Comparison of ENCODE assay signal across 10 cellular contexts in genomic region chr6:170480045-170480714, GRCh38.
A peak's percentile ranks its signal among the peaks of the same experiment; 100 is the strongest.
DNase-seq lines count a peak whose midpoint lies in the region; ATAC-seq and TF ChIP-seq lines count a peak whose summit lies in the region.
"Had no signal": no experiment of that assay in that cellular context is flagged by ENCODE, and none has a peak within 500 bp of the region (broad histone marks: within the 10 kb centered on the region; RNA-seq: fewer than 3 reads in every experiment).

No MANE protein-coding gene starts in this region.

- no peak overlapping the region for H3K27ac Mint-ChIP-seq in natural killer cell treated with Interleukin-12 subunit alpha and Interleukin-12 subunit beta and Interleukin-15 and Interleukin-18, amount 100 ng/mL, for 72 hours

- no peaks in the 10 kb centered on the region for H3K27me3 ChIP-seq in osteoblast (ENCODE audit: insufficient read depth, low read length)
- H3K27me3 ChIP-seq in effector memory CD4-positive, alpha-beta T cell (replicated peaks; ENCODE audit: control insufficient read depth, insufficient read depth, low read length, poor library complexity, severe bottlenecking): no peaks in the 10 kb centered on the region
- H3K27me3 ChIP-seq: tibial artery had no signal

- no peaks in the 10 kb centered on the region for H3K9me3 ChIP-seq in osteoblast (ENCODE audit: low read depth, low read length)
- no peaks in the 10 kb centered on the region for H3K9me3 ChIP-seq in effector memory CD4-positive, alpha-beta T cell (ENCODE audit: control insufficient read depth, low read length)
- H3K9me3 ChIP-seq: tibial artery had no signal

- H3K79me2 ChIP-seq in osteoblast (ENCODE audit: insufficient read depth, low read length): no peaks in the 10 kb centered on the region

- no peaks in the 10 kb centered on the region for H4K20me1 ChIP-seq in osteoblast (ENCODE audit: insufficient read depth, low read length)

- peaks cover 13 to 16% of the 10 kb centered on the region in 2 donors for H3K4me1 Mint-ChIP-seq in natural killer cell treated with Interleukin-12 subunit alpha and Interleukin-12 subunit beta and Interleukin-15 and Interleukin-18, amount 100 ng/mL, for 72 hours (ENCODE audit: low read depth in 2 of 2)

- no peak overlapping the region for H3K4me3 Mint-ChIP-seq in natural killer cell treated with Interleukin-12 subunit alpha and Interleukin-12 subunit beta and Interleukin-15 and Interleukin-18, amount 100 ng/mL, for 72 hours

- H3K9me3 Mint-ChIP-seq in natural killer cell treated with Interleukin-12 subunit alpha and Interleukin-12 subunit beta and Interleukin-15 and Interleukin-18, amount 100 ng/mL, for 72 hours: no peaks in the 10 kb centered on the region

- H3K4me1 ChIP-seq in osteoblast (ENCODE audit: insufficient read depth, low read length): no peaks in the 10 kb centered on the region
- no peaks in the 10 kb centered on the region for H3K4me1 ChIP-seq in effector memory CD4-positive, alpha-beta T cell (ENCODE audit: control insufficient read depth, insufficient read depth, low read length, poor library complexity, severe bottlenecking)

- H3K4me3 ChIP-seq in foreskin fibroblast (ENCODE audit: low read depth in 1 of 2, low read length in 2 of 2) (no peak overlapping the region), osteoblast (ENCODE audit: insufficient read depth, low read length) (no peak overlapping the region)
- H3K4me3 ChIP-seq in effector memory CD4-positive, alpha-beta T cell (ENCODE audit: insufficient read depth, low read depth, low read length, poor library complexity, severe bottlenecking): no peak overlapping the region
- H3K4me3 ChIP-seq: tibial artery had no signal

- H3K27me3 Mint-ChIP-seq in natural killer cell treated with Interleukin-12 subunit alpha and Interleukin-12 subunit beta and Interleukin-15 and Interleukin-18, amount 100 ng/mL, for 72 hours: no peaks in the 10 kb centered on the region

- peaks cover 7% of the 10 kb centered on the region for H3K36me3 Mint-ChIP-seq in natural killer cell treated with Interleukin-12 subunit alpha and Interleukin-12 subunit beta and Interleukin-15 and Interleukin-18, amount 100 ng/mL, for 72 hours

- H2AFZ ChIP-seq in osteoblast (ENCODE audit: low read length): peak overlapping the region; percentile 4

- H3K36me3 ChIP-seq in osteoblast (ENCODE audit: insufficient read depth, low read length): no peaks in the 10 kb centered on the region
- H3K36me3 ChIP-seq in effector memory CD4-positive, alpha-beta T cell (ENCODE audit: control insufficient read depth, insufficient read depth, low read length): no peaks in the 10 kb centered on the region
- H3K36me3 ChIP-seq: tibial artery had no signal

- DNase-seq in EL (peak; percentile 27), RKO (ENCODE audit: low spot score) (peak; percentile 4), foreskin fibroblast (peak; percentile 25 to 54), osteoblast (ENCODE audit: insufficient read length, low spot score, missing footprints) (peak; percentile 67)
- DNase-seq in activated CD4-positive, alpha-beta T cell treated with anti-CD3 and anti-CD28 coated beads for 1 hour: no peak
- DNase-seq in effector memory CD4-positive, alpha-beta T cell: no peak
- DNase-seq in natural killer cell treated with Interleukin-12 subunit alpha and Interleukin-12 subunit beta and Interleukin-15 and Interleukin-18, amount 100 ng/mL, for 72 hours (ENCODE audit: low spot score): no peak
- DNase-seq: activated effector memory CD4-positive, alpha-beta T cell treated with anti-CD3 and anti-CD28 coated beads, Interleukin-2, amount 50 U/mL, for 16 hours; tibial artery had no signal

- H3K27ac ChIP-seq in osteoblast (ENCODE audit: low read depth, low read length): no peak overlapping the region
- no peak overlapping the region for H3K27ac ChIP-seq in effector memory CD4-positive, alpha-beta T cell (ENCODE audit: insufficient read depth, low read length, poor library complexity, severe bottlenecking)
- H3K27ac ChIP-seq: tibial artery had no signal

- ATAC-seq in HG03025 (IDR thresholded peaks at IDR 0.05; ENCODE audit: low FRiP score, unreplicated experiment): no peak
- no peak for ATAC-seq in natural killer cell treated with Interleukin-12 subunit alpha and Interleukin-12 subunit beta and Interleukin-15 and Interleukin-18, amount 100 ng/mL, for 72 hours

- no peak overlapping the region for H3K4me2 ChIP-seq in osteoblast (ENCODE audit: insufficient read depth, low read length)

- TF ChIP-seq CTCF in foreskin fibroblast (IDR thresholded peaks at IDR 0.05; ENCODE audit: low read depth, low read length) (peak; percentile 24), osteoblast (IDR thresholded peaks at IDR 0.05; ENCODE audit: extremely low read depth, low read depth, low read length) (peak; percentile 27)

Comparison
In these comparisons a context has a peak if more than half of its experiments do, and no peak if none do; other contexts are left out.
1. DNase-seq: peak in EL (single experiment), RKO (single experiment), foreskin fibroblast (2 of 2) and osteoblast (single experiment); none in activated CD4-positive, alpha-beta T cell treated with anti-CD3 and anti-CD28 coated beads for 1 hour (single experiment), effector memory CD4-positive, alpha-beta T cell (0 of 3) and natural killer cell treated with Interleukin-12 subunit alpha and Interleukin-12 subunit beta and Interleukin-15 and Interleukin-18, amount 100 ng/mL, for 72 hours (single experiment).